In genomic region chr22:46250035-46250782, GRCh38 we compare ENCODE assay signal across 1 cellular context.
TF ChIP-seq lines count a peak whose summit lies in the region.

A gene with protein sequence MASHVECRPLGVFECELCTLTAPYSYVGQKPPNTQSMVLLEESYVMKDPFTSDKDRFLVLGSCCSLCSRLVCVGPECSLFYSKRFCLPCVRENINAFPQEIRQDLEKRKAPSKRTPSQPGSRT (minus strand): TSS chr22:46250293. CDS start chr22:46248284, 2,009 bp downstream.

TF ChIP-seq in GM12878, 131 proteins besides CTCF, POLR2A, EP300 and RAD21 (continued from another document and continues in another):
- TF ChIP-seq PKNOX1 (IDR thresholded peaks at IDR 0.05), result peak; percentile 50
- TF ChIP-seq MEF2A (IDR thresholded peaks at IDR 0.05; ENCODE audit: insufficient read depth, low read depth, low read length), result no peak
- peak; percentile 81; the same call in 2 of the 3 replicates for TF ChIP-seq POU2F2 (IDR thresholded peaks at IDR 0.05; ENCODE audit: borderline replicate concordance, low read depth, low read length)
- TF ChIP-seq CBX5 (IDR thresholded peaks at IDR 0.05; ENCODE audit: low read depth), result 0 out of 2 replicates have a peak, but pooled peaks have one; percentile 41
- TF ChIP-seq, protein P1, sequence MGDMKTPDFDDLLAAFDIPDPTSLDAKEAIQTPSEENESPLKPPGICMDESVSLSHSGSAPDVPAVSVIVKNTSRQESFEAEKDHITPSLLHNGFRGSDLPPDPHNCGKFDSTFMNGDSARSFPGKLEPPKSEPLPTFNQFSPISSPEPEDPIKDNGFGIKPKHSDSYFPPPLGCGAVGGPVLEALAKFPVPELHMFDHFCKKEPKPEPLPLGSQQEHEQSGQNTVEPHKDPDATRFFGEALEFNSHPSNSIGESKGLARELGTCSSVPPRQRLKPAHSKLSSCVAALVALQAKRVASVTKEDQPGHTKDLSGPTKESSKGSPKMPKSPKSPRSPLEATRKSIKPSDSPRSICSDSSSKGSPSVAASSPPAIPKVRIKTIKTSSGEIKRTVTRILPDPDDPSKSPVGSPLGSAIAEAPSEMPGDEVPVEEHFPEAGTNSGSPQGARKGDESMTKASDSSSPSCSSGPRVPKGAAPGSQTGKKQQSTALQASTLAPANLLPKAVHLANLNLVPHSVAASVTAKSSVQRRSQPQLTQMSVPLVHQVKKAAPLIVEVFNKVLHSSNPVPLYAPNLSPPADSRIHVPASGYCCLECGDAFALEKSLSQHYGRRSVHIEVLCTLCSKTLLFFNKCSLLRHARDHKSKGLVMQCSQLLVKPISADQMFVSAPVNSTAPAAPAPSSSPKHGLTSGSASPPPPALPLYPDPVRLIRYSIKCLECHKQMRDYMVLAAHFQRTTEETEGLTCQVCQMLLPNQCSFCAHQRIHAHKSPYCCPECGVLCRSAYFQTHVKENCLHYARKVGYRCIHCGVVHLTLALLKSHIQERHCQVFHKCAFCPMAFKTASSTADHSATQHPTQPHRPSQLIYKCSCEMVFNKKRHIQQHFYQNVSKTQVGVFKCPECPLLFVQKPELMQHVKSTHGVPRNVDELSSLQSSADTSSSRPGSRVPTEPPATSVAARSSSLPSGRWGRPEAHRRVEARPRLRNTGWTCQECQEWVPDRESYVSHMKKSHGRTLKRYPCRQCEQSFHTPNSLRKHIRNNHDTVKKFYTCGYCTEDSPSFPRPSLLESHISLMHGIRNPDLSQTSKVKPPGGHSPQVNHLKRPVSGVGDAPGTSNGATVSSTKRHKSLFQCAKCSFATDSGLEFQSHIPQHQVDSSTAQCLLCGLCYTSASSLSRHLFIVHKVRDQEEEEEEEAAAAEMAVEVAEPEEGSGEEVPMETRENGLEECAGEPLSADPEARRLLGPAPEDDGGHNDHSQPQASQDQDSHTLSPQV (IDR thresholded peaks at IDR 0.05), result no peak
- no peak for TF ChIP-seq ESRRA (IDR thresholded peaks at IDR 0.05; ENCODE audit: low read length)
- TF ChIP-seq IKZF2 (IDR thresholded peaks at IDR 0.05), result no peak
- TF ChIP-seq PAX8 (IDR thresholded peaks at IDR 0.05), result no peak
- no peak for TF ChIP-seq ZBTB40 (IDR thresholded peaks at IDR 0.05; ENCODE audit: borderline replicate concordance)
- no peak for TF ChIP-seq ZNF622 (IDR thresholded peaks at IDR 0.05)
- TF ChIP-seq, protein P2, sequence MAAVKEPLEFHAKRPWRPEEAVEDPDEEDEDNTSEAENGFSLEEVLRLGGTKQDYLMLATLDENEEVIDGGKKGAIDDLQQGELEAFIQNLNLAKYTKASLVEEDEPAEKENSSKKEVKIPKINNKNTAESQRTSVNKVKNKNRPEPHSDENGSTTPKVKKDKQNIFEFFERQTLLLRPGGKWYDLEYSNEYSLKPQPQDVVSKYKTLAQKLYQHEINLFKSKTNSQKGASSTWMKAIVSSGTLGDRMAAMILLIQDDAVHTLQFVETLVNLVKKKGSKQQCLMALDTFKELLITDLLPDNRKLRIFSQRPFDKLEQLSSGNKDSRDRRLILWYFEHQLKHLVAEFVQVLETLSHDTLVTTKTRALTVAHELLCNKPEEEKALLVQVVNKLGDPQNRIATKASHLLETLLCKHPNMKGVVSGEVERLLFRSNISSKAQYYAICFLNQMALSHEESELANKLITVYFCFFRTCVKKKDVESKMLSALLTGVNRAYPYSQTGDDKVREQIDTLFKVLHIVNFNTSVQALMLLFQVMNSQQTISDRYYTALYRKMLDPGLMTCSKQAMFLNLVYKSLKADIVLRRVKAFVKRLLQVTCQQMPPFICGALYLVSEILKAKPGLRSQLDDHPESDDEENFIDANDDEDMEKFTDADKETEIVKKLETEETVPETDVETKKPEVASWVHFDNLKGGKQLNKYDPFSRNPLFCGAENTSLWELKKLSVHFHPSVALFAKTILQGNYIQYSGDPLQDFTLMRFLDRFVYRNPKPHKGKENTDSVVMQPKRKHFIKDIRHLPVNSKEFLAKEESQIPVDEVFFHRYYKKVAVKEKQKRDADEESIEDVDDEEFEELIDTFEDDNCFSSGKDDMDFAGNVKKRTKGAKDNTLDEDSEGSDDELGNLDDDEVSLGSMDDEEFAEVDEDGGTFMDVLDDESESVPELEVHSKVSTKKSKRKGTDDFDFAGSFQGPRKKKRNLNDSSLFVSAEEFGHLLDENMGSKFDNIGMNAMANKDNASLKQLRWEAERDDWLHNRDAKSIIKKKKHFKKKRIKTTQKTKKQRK (IDR thresholded peaks at IDR 0.05; ENCODE audit: low read depth, low read length), result no peak
- TF ChIP-seq MTA3 (IDR thresholded peaks at IDR 0.05; ENCODE audit: borderline replicate concordance, low read length), result no peak
- no peak for TF ChIP-seq NFIC (IDR thresholded peaks at IDR 0.05; ENCODE audit: low read depth, low read length)
- TF ChIP-seq SMARCA5 (IDR thresholded peaks at IDR 0.05), result peak; percentile 60; the same call in 1 of the 2 replicates
- TF ChIP-seq, protein P3, sequence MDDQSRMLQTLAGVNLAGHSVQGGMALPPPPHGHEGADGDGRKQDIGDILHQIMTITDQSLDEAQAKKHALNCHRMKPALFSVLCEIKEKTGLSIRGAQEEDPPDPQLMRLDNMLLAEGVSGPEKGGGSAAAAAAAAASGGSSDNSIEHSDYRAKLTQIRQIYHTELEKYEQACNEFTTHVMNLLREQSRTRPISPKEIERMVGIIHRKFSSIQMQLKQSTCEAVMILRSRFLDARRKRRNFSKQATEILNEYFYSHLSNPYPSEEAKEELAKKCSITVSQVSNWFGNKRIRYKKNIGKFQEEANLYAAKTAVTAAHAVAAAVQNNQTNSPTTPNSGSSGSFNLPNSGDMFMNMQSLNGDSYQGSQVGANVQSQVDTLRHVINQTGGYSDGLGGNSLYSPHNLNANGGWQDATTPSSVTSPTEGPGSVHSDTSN (IDR thresholded peaks at IDR 0.05; ENCODE audit: insufficient replicate concordance, low read depth, low read length), result no peak
- TF ChIP-seq ZBED1 (IDR thresholded peaks at IDR 0.05; ENCODE audit: borderline replicate concordance), result no peak
- peak; percentile 87; the same call in 1 of the 2 replicates for TF ChIP-seq PML (IDR thresholded peaks at IDR 0.05; ENCODE audit: low read length)
- no peak for TF ChIP-seq TARDBP (IDR thresholded peaks at IDR 0.05; ENCODE audit: borderline replicate concordance)
- TF ChIP-seq SMC3 (IDR thresholded peaks at IDR 0.05; ENCODE audit: borderline replicate concordance, low read length), result no peak
- no peak for TF ChIP-seq NFXL1 (IDR thresholded peaks at IDR 0.05; ENCODE audit: borderline replicate concordance)
- TF ChIP-seq RAD51 (IDR thresholded peaks at IDR 0.05), result no peak
- 0 out of 2 replicates have a peak, but pooled peaks have one; percentile 17 for TF ChIP-seq ZNF207 (IDR thresholded peaks at IDR 0.05; ENCODE audit: borderline replicate concordance)
- TF ChIP-seq RFX5 (IDR thresholded peaks at IDR 0.05; ENCODE audit: low read depth, low read length), result no peak
- TF ChIP-seq SPI1 (IDR thresholded peaks at IDR 0.05; ENCODE audit: borderline replicate concordance, insufficient read depth, low read depth, low read length), result 0 out of 2 replicates have a peak, but pooled peaks have one; percentile 8
- TF ChIP-seq, protein P4, sequence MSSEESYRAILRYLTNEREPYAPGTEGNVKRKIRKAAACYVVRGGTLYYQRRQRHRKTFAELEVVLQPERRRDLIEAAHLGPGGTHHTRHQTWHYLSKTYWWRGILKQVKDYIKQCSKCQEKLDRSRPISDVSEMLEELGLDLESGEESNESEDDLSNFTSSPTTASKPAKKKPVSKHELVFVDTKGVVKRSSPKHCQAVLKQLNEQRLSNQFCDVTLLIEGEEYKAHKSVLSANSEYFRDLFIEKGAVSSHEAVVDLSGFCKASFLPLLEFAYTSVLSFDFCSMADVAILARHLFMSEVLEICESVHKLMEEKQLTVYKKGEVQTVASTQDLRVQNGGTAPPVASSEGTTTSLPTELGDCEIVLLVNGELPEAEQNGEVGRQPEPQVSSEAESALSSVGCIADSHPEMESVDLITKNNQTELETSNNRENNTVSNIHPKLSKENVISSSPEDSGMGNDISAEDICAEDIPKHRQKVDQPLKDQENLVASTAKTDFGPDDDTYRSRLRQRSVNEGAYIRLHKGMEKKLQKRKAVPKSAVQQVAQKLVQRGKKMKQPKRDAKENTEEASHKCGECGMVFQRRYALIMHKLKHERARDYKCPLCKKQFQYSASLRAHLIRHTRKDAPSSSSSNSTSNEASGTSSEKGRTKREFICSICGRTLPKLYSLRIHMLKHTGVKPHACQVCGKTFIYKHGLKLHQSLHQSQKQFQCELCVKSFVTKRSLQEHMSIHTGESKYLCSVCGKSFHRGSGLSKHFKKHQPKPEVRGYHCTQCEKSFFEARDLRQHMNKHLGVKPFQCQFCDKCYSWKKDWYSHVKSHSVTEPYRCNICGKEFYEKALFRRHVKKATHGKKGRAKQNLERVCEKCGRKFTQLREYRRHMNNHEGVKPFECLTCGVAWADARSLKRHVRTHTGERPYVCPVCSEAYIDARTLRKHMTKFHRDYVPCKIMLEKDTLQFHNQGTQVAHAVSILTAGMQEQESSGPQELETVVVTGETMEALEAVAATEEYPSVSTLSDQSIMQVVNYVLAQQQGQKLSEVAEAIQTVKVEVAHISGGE (CRISPR knock-in tag; IDR thresholded peaks at IDR 0.05), result 0 out of 2 replicates have a peak, but pooled peaks have one; percentile 39
- TF ChIP-seq ZNF274 (IDR thresholded peaks at IDR 0.05; ENCODE audit: insufficient read depth, insufficient read length), result no peak
- TF ChIP-seq, protein P5, sequence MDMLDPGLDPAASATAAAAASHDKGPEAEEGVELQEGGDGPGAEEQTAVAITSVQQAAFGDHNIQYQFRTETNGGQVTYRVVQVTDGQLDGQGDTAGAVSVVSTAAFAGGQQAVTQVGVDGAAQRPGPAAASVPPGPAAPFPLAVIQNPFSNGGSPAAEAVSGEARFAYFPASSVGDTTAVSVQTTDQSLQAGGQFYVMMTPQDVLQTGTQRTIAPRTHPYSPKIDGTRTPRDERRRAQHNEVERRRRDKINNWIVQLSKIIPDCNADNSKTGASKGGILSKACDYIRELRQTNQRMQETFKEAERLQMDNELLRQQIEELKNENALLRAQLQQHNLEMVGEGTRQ (IDR thresholded peaks at IDR 0.05; ENCODE audit: borderline replicate concordance, low read depth, low read length), result no peak
- TF ChIP-seq DPF2 (IDR thresholded peaks at IDR 0.05), result peak; percentile 50; the same call in 1 of the 2 replicates
- TF ChIP-seq CBX3 (IDR thresholded peaks at IDR 0.05; ENCODE audit: borderline replicate concordance, low read depth), result no peak
- no peak for TF ChIP-seq SUPT20H (IDR thresholded peaks at IDR 0.05; ENCODE audit: borderline replicate concordance, control insufficient read depth, low read depth, low read length)
- no peak for TF ChIP-seq FOXK2 (IDR thresholded peaks at IDR 0.05)
- no peak for TF ChIP-seq BRCA1 (IDR thresholded peaks at IDR 0.05; ENCODE audit: low read depth, low read length)
- no peak for TF ChIP-seq MYB (IDR thresholded peaks at IDR 0.05; ENCODE audit: borderline replicate concordance, low read depth, low read length)
- no peak for TF ChIP-seq STAT3 (IDR thresholded peaks at IDR 0.05; ENCODE audit: low read depth, low read length)
- TF ChIP-seq, protein P6, sequence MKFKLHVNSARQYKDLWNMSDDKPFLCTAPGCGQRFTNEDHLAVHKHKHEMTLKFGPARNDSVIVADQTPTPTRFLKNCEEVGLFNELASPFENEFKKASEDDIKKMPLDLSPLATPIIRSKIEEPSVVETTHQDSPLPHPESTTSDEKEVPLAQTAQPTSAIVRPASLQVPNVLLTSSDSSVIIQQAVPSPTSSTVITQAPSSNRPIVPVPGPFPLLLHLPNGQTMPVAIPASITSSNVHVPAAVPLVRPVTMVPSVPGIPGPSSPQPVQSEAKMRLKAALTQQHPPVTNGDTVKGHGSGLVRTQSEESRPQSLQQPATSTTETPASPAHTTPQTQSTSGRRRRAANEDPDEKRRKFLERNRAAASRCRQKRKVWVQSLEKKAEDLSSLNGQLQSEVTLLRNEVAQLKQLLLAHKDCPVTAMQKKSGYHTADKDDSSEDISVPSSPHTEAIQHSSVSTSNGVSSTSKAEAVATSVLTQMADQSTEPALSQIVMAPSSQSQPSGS (IDR thresholded peaks at IDR 0.05; ENCODE audit: low read length), result no peak
- 0 out of 2 replicates have a peak, but pooled peaks have one; percentile 22 for TF ChIP-seq TBL1XR1 (IDR thresholded peaks at IDR 0.05; ENCODE audit: low read depth, low read length)
- peak; percentile 68 for TF ChIP-seq MAX (IDR thresholded peaks at IDR 0.05; ENCODE audit: low read depth, low read length)
- no peak for TF ChIP-seq FOXM1 (IDR thresholded peaks at IDR 0.05; ENCODE audit: low read depth, low read length)
- TF ChIP-seq CHD4 (IDR thresholded peaks at IDR 0.05), result no peak
- TF ChIP-seq RUNX3 (IDR thresholded peaks at IDR 0.05; ENCODE audit: low read length), result peak; percentile 76
- TF ChIP-seq POLR2AphosphoS2 (IDR thresholded peaks at IDR 0.05; ENCODE audit: low read depth, low read length), result peak; percentile 90
- no peak for TF ChIP-seq MEF2B (IDR thresholded peaks at IDR 0.05; ENCODE audit: partially characterized antibody, poor library complexity, severe bottlenecking)
